ENCODE assay signal across 11 cellular contexts in genomic region chr3:126858887-126859286, GRCh38.
DNase-seq lines count a peak whose midpoint lies in the region; ATAC-seq, FAIRE-seq and TF ChIP-seq lines count a peak whose summit lies in the region.
"Had no signal": no experiment of that assay in that cellular context is flagged by ENCODE, and none has a peak within 500 bp of the region (broad histone marks: within the 10 kb centered on the region; RNA-seq: fewer than 3 reads in every experiment).

No MANE protein-coding gene starts in this region.

- no peak overlapping the region for H3K4me3 Mint-ChIP-seq in MCF 10A (ENCODE audit: unreplicated experiment)
- H3K4me3 Mint-ChIP-seq: CD4-positive, alpha-beta T cell had no signal

- no peaks in the 10 kb centered on the region for H3K9me3 ChIP-seq in breast epithelium

- CTCF ChIA-PET in MCF 10A (lab: Yijun Ruan, JAX), result interaction anchor here (0.6 to 1.6 kb wide), 5 partner anchors 15 to 179 kb away, joined by 3 to 7 read pairs (median 3); no protein-coding TSS in a partner anchor

- H3K4me1 ChIP-seq in breast epithelium, result no peaks in the 10 kb centered on the region

- H3K9me3 Mint-ChIP-seq in MCF 10A (ENCODE audit: unreplicated experiment), result no peaks in the 10 kb centered on the region
- H3K9me3 Mint-ChIP-seq: CD4-positive, alpha-beta T cell had no signal

- peaks cover 23% of the 10 kb centered on the region for H3K4me1 Mint-ChIP-seq in MCF 10A (ENCODE audit: insufficient read depth, unreplicated experiment)

- no peaks in the 10 kb centered on the region for H3K27me3 ChIP-seq in breast epithelium

- H3K27me3 Mint-ChIP-seq in MCF 10A (ENCODE audit: insufficient read depth, unreplicated experiment), result no peaks in the 10 kb centered on the region
- H3K27me3 Mint-ChIP-seq: CD4-positive, alpha-beta T cell had no signal

- H3K27ac Mint-ChIP-seq in MCF 10A (ENCODE audit: low read depth, unreplicated experiment), result peak overlapping the region; percentile 4
- H3K27ac Mint-ChIP-seq: CD4-positive, alpha-beta T cell had no signal

- no peak for TF ChIP-seq CTCF in MCF 10A (IDR thresholded peaks at IDR 0.05; ENCODE audit: unreplicated experiment)
- TF ChIP-seq CTCF in breast epithelium (IDR thresholded peaks at IDR 0.05), result no peak

- BruUV-seq in MCF 10A (replicated peaks; lab: Mats Ljungman, UMichigan), result no TSS peak

- DNase-seq in MCF 10A (ENCODE audit: unreplicated experiment) (peak; percentile 99), breast epithelium (ENCODE audit: low spot score in 2 of 2) (no peak), SHP77 (lab: John Stamatoyannopoulos, UW) (peak; percentile 79 to 82), fibroblast of gingiva (ENCODE audit: low read depth) (peak; percentile 17), urothelium cell line (ENCODE audit: low spot score) (peak; percentile 93), GM19240 (ENCODE audit: insufficient read length, low spot score) (no peak), NCI-H524 (lab: John Stamatoyannopoulos, UW) (no peak)
- DNase-seq: CD4-positive, alpha-beta T cell; effector CD4-positive, alpha-beta T cell; stimulated activated CD4-positive, alpha-beta T cell treated with anti-CD3 and anti-CD28 coated beads, Interleukin-2, amount 100 ng/mL, for 48 hours had no signal

- TF ChIP-seq POLR2A in breast epithelium (IDR thresholded peaks at IDR 0.05), result no peak

- peak; percentile 89 for FAIRE-seq in urothelium cell line (lab: Jason Lieb, UNC)

- POLR2A ChIA-PET in MCF 10A (lab: Yijun Ruan, JAX), result interaction anchor here (0.6 to 1.0 kb wide), 2 partner anchors 37 to 151 kb away, joined by 3 read pairs; no protein-coding TSS in a partner anchor

- no peak overlapping the region for H3K4me3 ChIP-seq in breast epithelium

- no peaks in the 10 kb centered on the region for H3K36me3 ChIP-seq in breast epithelium

- H3K36me3 Mint-ChIP-seq in MCF 10A (ENCODE audit: insufficient read depth, unreplicated experiment), result no peaks in the 10 kb centered on the region

- no peak for ATAC-seq in GM19035 (IDR thresholded peaks at IDR 0.05; ENCODE audit: unreplicated experiment)

- no peak overlapping the region for H3K27ac ChIP-seq in breast epithelium

- intact Hi-C loops in MCF 10A (cut with micrococcal nuclease), result loop anchor here (1.0 to 2.0 kb wide), 2 partner anchors 102 to 107 kb away; no protein-coding TSS in a partner anchor
- intact Hi-C loops in breast epithelium (cut with DNase I; ENCODE audit: low total_unique reads), result no loop called here

Comparison
In these comparisons a context has a peak if more than half of its experiments do, and no peak if none do; other contexts are left out.
1. DNase-seq: peak in MCF 10A (single experiment), SHP77 (2 of 2), fibroblast of gingiva (single experiment) and urothelium cell line (single experiment); none in breast epithelium (0 of 2), GM19240 (single experiment) and NCI-H524 (0 of 2).